In the genomic region with DNA sequence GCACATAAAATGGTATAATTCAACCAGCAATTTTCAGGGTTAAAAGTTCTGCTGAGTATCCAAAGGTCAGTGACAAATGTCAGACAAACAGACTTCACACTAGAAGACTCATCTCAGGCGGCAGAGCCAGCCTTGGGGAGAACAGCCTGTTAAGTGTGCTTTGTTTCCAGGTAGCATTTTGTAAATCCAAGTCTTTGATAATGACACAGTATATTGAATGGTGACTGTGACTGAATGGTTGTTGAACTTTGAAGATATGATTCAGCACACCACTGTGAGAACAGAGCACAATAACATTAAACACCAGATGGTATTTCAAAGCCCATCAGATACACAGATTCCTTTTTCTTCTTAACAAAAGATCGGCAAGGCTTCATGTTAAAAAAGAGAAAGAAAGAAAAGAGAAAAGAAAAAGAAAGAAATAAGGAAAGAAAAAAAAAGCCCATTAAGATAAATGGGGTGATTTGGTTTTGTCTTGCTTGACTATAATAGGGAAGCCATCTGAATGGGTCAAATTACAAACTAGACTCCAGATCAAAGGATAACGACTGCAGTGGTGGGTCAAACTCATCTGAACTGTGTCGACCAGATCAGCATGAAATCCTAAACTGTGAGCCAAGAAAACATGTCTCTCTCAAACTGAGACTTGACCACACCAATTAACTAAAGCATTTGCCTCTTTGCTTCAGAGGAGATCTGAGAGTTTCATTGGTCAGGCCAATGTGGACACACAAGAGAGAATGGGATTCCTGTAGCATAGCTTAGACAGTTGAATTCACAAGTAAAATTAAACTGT, we compare ENCODE assay signal across 12 cellular contexts.
DNase-seq lines count a peak whose midpoint lies in the region; ATAC-seq and TF ChIP-seq lines count a peak whose summit lies in the region.
"Had no signal": no experiment of that assay in that cellular context is flagged by ENCODE, and none has a peak within 500 bp of the region (broad histone marks: within the 10 kb centered on the region; RNA-seq: fewer than 3 reads in every experiment).

No MANE protein-coding gene starts in this region.

- TF ChIP-seq CTCF in Panc1 (IDR thresholded peaks at IDR 0.05) (no peak), foreskin fibroblast (IDR thresholded peaks at IDR 0.05; ENCODE audit: low read depth, low read length) (no peak)

- H3K4me3 ChIP-seq in Panc1 (ENCODE audit: low read depth in 2 of 2, low read length in 2 of 2) (no peak overlapping the region), foreskin fibroblast (ENCODE audit: low read depth in 1 of 2, low read length in 2 of 2) (no peak overlapping the region)

- DNase-seq in NCI-H2171 treated with DMSO at 0.1 percent for 48 hours (lab: John Stamatoyannopoulos, UW): peak; percentile 9
- DNase-seq in NCI-H2171 (lab: John Stamatoyannopoulos, UW): no peak
- no peak for DNase-seq in Panc1 (ENCODE audit: low read depth, low spot score)
- peak; percentile 43 to 57 for DNase-seq in foreskin fibroblast
- peak; percentile 21 for DNase-seq in retina
- no peak for DNase-seq in NCI-H226
- no peak for DNase-seq in activated CD4-positive, alpha-beta T cell treated with anti-CD3 and anti-CD28 coated beads for 36 hours
- DNase-seq: activated CD4-positive, alpha-beta T cell treated with anti-CD3 and anti-CD28 coated beads, Interleukin-2, amount 10 ng/mL, durations not matched to agents 24 days and 14 days; activated T-cell treated with anti-CD3 and anti-CD28 coated beads, Interleukin-2, amount 50 U/mL, for 48 hours; CD8-positive, alpha-beta memory T cell; MV-4-11 had no signal

- H3K9me3 ChIP-seq in Panc1 (ENCODE audit: control insufficient read depth, insufficient read depth, low read depth, low read length): no peaks in the 10 kb centered on the region

- no peaks in the 10 kb centered on the region for H3K4me1 ChIP-seq in Panc1 (ENCODE audit: control insufficient read depth, insufficient read depth, low read length)

- no peaks in the 10 kb centered on the region for H3K4me1 Mint-ChIP-seq in activated CD4-positive, alpha-beta T cell treated with anti-CD3 and anti-CD28 coated beads for 36 hours
- H3K4me1 Mint-ChIP-seq: activated CD4-positive, alpha-beta T cell treated with anti-CD3 and anti-CD28 coated beads, Interleukin-2, amount 10 ng/mL, durations not matched to agents 24 days and 14 days; CD8-positive, alpha-beta memory T cell had no signal

- POLR2A ChIA-PET in Panc1 (lab: Charles Lee): no interaction called here
- POLR2A ChIA-PET in activated CD4-positive, alpha-beta T cell treated with anti-CD3 and anti-CD28 coated beads for 36 hours (lab: Charles Lee): no interaction called here

- no peaks in the 10 kb centered on the region for H3K9me3 Mint-ChIP-seq in activated CD4-positive, alpha-beta T cell treated with anti-CD3 and anti-CD28 coated beads for 36 hours (ENCODE audit: low read depth)

- no peaks in the 10 kb centered on the region for H3K36me3 ChIP-seq in Panc1 (ENCODE audit: control insufficient read depth, insufficient read depth, low read length)

- no peaks in the 10 kb centered on the region for H3K27me3 ChIP-seq in Panc1 (ENCODE audit: control insufficient read depth, insufficient read depth, low read length)

- H3K27ac ChIP-seq in Panc1 (ENCODE audit: low read length): peak overlapping the region; percentile 46; the same call in 1 of the 2 replicates

- CTCF ChIA-PET in Panc1 (lab: Charles Lee): no interaction called here
- CTCF ChIA-PET in activated CD4-positive, alpha-beta T cell treated with anti-CD3 and anti-CD28 coated beads for 36 hours (lab: Charles Lee): no interaction called here

- H3K36me3 Mint-ChIP-seq in activated CD4-positive, alpha-beta T cell treated with anti-CD3 and anti-CD28 coated beads for 36 hours (ENCODE audit: low read depth): no peaks in the 10 kb centered on the region

- no peaks in the 10 kb centered on the region for H3K27me3 Mint-ChIP-seq in activated CD4-positive, alpha-beta T cell treated with anti-CD3 and anti-CD28 coated beads for 36 hours
- H3K27me3 Mint-ChIP-seq: activated CD4-positive, alpha-beta T cell treated with anti-CD3 and anti-CD28 coated beads, Interleukin-2, amount 10 ng/mL, durations not matched to agents 24 days and 14 days had no signal

- ATAC-seq in Panc1 (no peak), GM19395 (IDR thresholded peaks at IDR 0.05; ENCODE audit: unreplicated experiment) (no peak)
- ATAC-seq in activated CD4-positive, alpha-beta T cell treated with anti-CD3 and anti-CD28 coated beads for 36 hours: no peak

- in situ Hi-C loops in Panc1 (cut with HindIII; ENCODE audit: low pct_unique_long_range_greater_than_20kb, low sequenced_read_pairs): no loop called here

- intact Hi-C loops in Panc1 (cut with micrococcal nuclease; ENCODE audit: unreplicated experiment): no loop called here
- intact Hi-C loops in activated CD4-positive, alpha-beta T cell treated with anti-CD3 and anti-CD28 coated beads for 36 hours (cut with DNase I, micrococcal nuclease): no loop called here

- no peak overlapping the region for H3K4me3 Mint-ChIP-seq in activated CD4-positive, alpha-beta T cell treated with anti-CD3 and anti-CD28 coated beads for 36 hours
- H3K4me3 Mint-ChIP-seq: activated CD4-positive, alpha-beta T cell treated with anti-CD3 and anti-CD28 coated beads, Interleukin-2, amount 10 ng/mL, durations not matched to agents 24 days and 14 days; CD8-positive, alpha-beta memory T cell had no signal

- no peak overlapping the region for H3K27ac Mint-ChIP-seq in activated CD4-positive, alpha-beta T cell treated with anti-CD3 and anti-CD28 coated beads for 36 hours
- H3K27ac Mint-ChIP-seq: activated CD4-positive, alpha-beta T cell treated with anti-CD3 and anti-CD28 coated beads, Interleukin-2, amount 10 ng/mL, durations not matched to agents 24 days and 14 days; CD8-positive, alpha-beta memory T cell had no signal

- no TSS peak for BruUV-seq in Panc1 (replicated peaks; lab: Mats Ljungman, UMichigan)

Comparison
In these comparisons a context has a peak if more than half of its experiments do, and no peak if none do; other contexts are left out.
1. DNase-seq: peak in NCI-H2171 treated with DMSO at 0.1 percent for 48 hours (single experiment), foreskin fibroblast (2 of 2) and retina (single experiment); none in NCI-H2171 (single experiment), Panc1 (single experiment), NCI-H226 (single experiment) and activated CD4-positive, alpha-beta T cell treated with anti-CD3 and anti-CD28 coated beads for 36 hours (single experiment).